ENCODE assay signal across 15 cellular contexts in genomic region chr2:46887028-46887885, GRCh38. TPM values are rescaled to one million over a fixed set of nuclear protein-coding genes. Genes with fewer than 3 reads are reported as not detected.
A peak's percentile ranks its signal among the peaks of the same experiment; 100 is the strongest.
DNase-seq lines count a peak whose midpoint lies in the region; ATAC-seq and TF ChIP-seq lines count a peak whose summit lies in the region.
"Had no signal": no experiment of that assay in that cellular context is flagged by ENCODE, and none has a peak within 500 bp of the region (broad histone marks: within the 10 kb centered on the region; RNA-seq: fewer than 3 reads in every experiment).

No MANE protein-coding gene starts in this region.

- TF ChIP-seq CTCF in SK-N-SH (IDR thresholded peaks at IDR 0.05), result no peak
- TF ChIP-seq CTCF in sigmoid colon (IDR thresholded peaks at IDR 0.05), result no peak

- intact Hi-C loops in sigmoid colon (cut with DNase I), result loop anchor here (5.0 kb wide), 1 partner anchor 230 kb away; no protein-coding TSS in a partner anchor

- in situ Hi-C loops in GM23248 (cut with MboI), result loop anchor here (5.0 kb wide), 1 partner anchor 250 kb away; no protein-coding TSS in a partner anchor

- H4K20me1 ChIP-seq in GM23248 (ENCODE audit: insufficient read depth) (no peaks in the 10 kb centered on the region), SK-N-SH (ENCODE audit: insufficient read depth) (no peaks in the 10 kb centered on the region)

- peak; percentile 70 for DNase-seq in GM23248
- DNase-seq in SK-N-SH, result no peak
- DNase-seq in fibroblast of peridontal ligament (ENCODE audit: extremely low read depth), result peak; percentile 61
- DNase-seq in sigmoid colon, result peak; percentile 35
- DNase-seq in activated CD4-positive, alpha-beta T cell treated with anti-CD3 and anti-CD28 coated beads for 1 hour, result no peak
- no peak for DNase-seq in activated effector memory CD4-positive, alpha-beta T cell treated with anti-CD3 and anti-CD28 coated beads, Interleukin-2, amount 50 U/mL, for 16 hours
- DNase-seq: activated gamma-delta T cell; CD4-positive, CD25-positive, alpha-beta regulatory T cell; DMS79; effector CD4-positive, alpha-beta T cell; lower lobe of right lung; NCI-H226; stimulated activated CD4-positive, alpha-beta T cell treated with anti-CD3 and anti-CD28 coated beads, Interleukin-2, amount 100 ng/mL, for 24 hours had no signal

- TF ChIP-seq POLR2A in sigmoid colon (IDR thresholded peaks at IDR 0.05), result no peak

- H3K36me3 ChIP-seq in GM23248 (ENCODE audit: low read depth) (no peaks in the 10 kb centered on the region), SK-N-SH (replicated peaks in 1 of 2; ENCODE audit: control insufficient read depth in 1 of 2, insufficient read depth in 2 of 2, low read length in 1 of 2) (no peaks in the 10 kb centered on the region), sigmoid colon (no peaks in the 10 kb centered on the region)
- H3K36me3 ChIP-seq: lower lobe of right lung, thoracic aorta had no signal

- H3K9ac ChIP-seq in GM23248 (peak overlapping the region; percentile 57), SK-N-SH (peak overlapping the region; percentile 22; the same call in 1 of the 2 replicates)

- no peaks in the 10 kb centered on the region for H3K9me3 ChIP-seq in GM23248 (ENCODE audit: low read depth)
- no peaks in the 10 kb centered on the region for H3K9me3 ChIP-seq in SK-N-SH
- H3K9me3 ChIP-seq in sigmoid colon, result no peaks in the 10 kb centered on the region
- H3K9me3 ChIP-seq: lower lobe of right lung, thoracic aorta had no signal

- H3K4me1 ChIP-seq in GM23248 (ENCODE audit: insufficient read depth) (peaks cover 67% of the 10 kb centered on the region), SK-N-SH (ENCODE audit: control insufficient read depth in 1 of 2, insufficient read depth in 2 of 2, low read depth in 1 of 2, low read length in 1 of 2) (peaks cover 0 to 35% of the 10 kb centered on the region in 2 experiments; a peak in 2 of 4 replicates), sigmoid colon (peaks cover 0 to 13% (median 8%) of the 10 kb centered on the region in 4 donors)

- H3K4me3 ChIP-seq in GM23248 (no peak overlapping the region), SK-N-SH (ENCODE audit: low read depth in 2 of 2, low read length in 1 of 2) (no peak overlapping the region), sigmoid colon (no peak overlapping the region)
- H3K4me3 ChIP-seq: lower lobe of right lung, thoracic aorta had no signal

- POLR2A ChIA-PET in SK-N-SH (lab: Yijun Ruan, JAX), result no interaction called here

- H3K9me2 ChIP-seq in GM23248 (ENCODE audit: insufficient read depth), result no peaks in the 10 kb centered on the region
- H3K9me2 ChIP-seq in SK-N-SH, result no peaks in the 10 kb centered on the region

- peak overlapping the region; percentile 85 for H3K27ac ChIP-seq in GM23248
- H3K27ac ChIP-seq in SK-N-SH (ENCODE audit: low read depth in 2 of 2, low read length in 1 of 2), result peak overlapping the region in 1 of 2 experiments; percentile 85; a peak in 2 of 4 replicates
- no peak overlapping the region for H3K27ac ChIP-seq in sigmoid colon
- H3K27ac ChIP-seq: lower lobe of right lung, thoracic aorta had no signal

- H3K27me3 ChIP-seq in GM23248 (replicated peaks; ENCODE audit: insufficient read depth), result no peaks in the 10 kb centered on the region
- H3K27me3 ChIP-seq in SK-N-SH (ENCODE audit: insufficient read depth), result no peaks in the 10 kb centered on the region
- no peaks in the 10 kb centered on the region for H3K27me3 ChIP-seq in sigmoid colon

- H3K79me2 ChIP-seq in GM23248 (ENCODE audit: insufficient read depth) (peaks cover 24% of the 10 kb centered on the region; the same call in 1 of the 2 replicates), SK-N-SH (ENCODE audit: insufficient read depth) (no peaks in the 10 kb centered on the region)

- H2AFZ ChIP-seq in GM23248 (no peak overlapping the region), SK-N-SH (ENCODE audit: low read depth) (no peak overlapping the region)

- CTCF ChIA-PET in SK-N-SH (lab: Yijun Ruan, JAX), result interaction anchor here (0.9 to 7.1 kb wide), 21 partner anchors 9 to 436 kb away, joined by 3 to 99 read pairs (median 4); no protein-coding TSS in a partner anchor

- H3F3A ChIP-seq in GM23248 (ENCODE audit: insufficient read depth) (peaks cover 65% of the 10 kb centered on the region), SK-N-SH (replicated peaks; ENCODE audit: insufficient read depth) (peaks cover 18% of the 10 kb centered on the region)

- H3K4me2 ChIP-seq in GM23248 (ENCODE audit: unreplicated experiment), result no peak overlapping the region
- 0 out of 2 replicates have a peak overlapping the region, but pooled peaks have one; percentile 6 for H3K4me2 ChIP-seq in SK-N-SH

- TF ChIP-seq RAD21 in SK-N-SH (IDR thresholded peaks at IDR 0.05; ENCODE audit: low read length), result no peak

- no peak for ATAC-seq in GM19455 (IDR thresholded peaks at IDR 0.05; ENCODE audit: unreplicated experiment)
- ATAC-seq: lower lobe of right lung had no signal

- WGBS in GM23248 (ENCODE audit: low coverage in 1 of 2, low lambda C conversion rate in 2 of 2, missing lambda C conversion rate in 2 of 2), 2 experiments, result 53 to 56% methylated on average over 2 of the region's 2 CpGs
- WGBS in SK-N-SH (ENCODE audit: low lambda C conversion rate), result 86% methylated on average over 2 of the region's 2 CpGs
- WGBS in sigmoid colon, 2 donors, result 90 to 98% methylated on average over 2 of the region's 2 CpGs

- TF ChIP-seq EP300 in SK-N-SH (IDR thresholded peaks at IDR 0.05; ENCODE audit: borderline replicate concordance in 1 of 2, low read depth in 1 of 2, low read length in 1 of 2) (no peak; a peak in 1 of 4 replicates), sigmoid colon (IDR thresholded peaks at IDR 0.05) (no peak)

TF ChIP-seq in SK-N-SH, 30 proteins besides CTCF, POLR2A, EP300 and RAD21:
- TF ChIP-seq EZH2phosphoT487 (IDR thresholded peaks at IDR 0.05; ENCODE audit: borderline replicate concordance, low read depth) (no peak), REST (IDR thresholded peaks at IDR 0.05; ENCODE audit: low read depth, low read length) (peak; percentile 86), TCF12 (IDR thresholded peaks at IDR 0.05) (peak; percentile 58; the same call in 1 of the 2 replicates), FOSL2 (IDR thresholded peaks at IDR 0.05; ENCODE audit: borderline replicate concordance, low read depth) (peak; percentile 59; the same call in 1 of the 2 replicates), TAF1 (IDR thresholded peaks at IDR 0.05; ENCODE audit: borderline replicate concordance, low read depth, low read length) (no peak), FOXM1 (IDR thresholded peaks at IDR 0.05; ENCODE audit: low read depth) (no peak), PBX3 (IDR thresholded peaks at IDR 0.05) (peak; percentile 16; the same call in 1 of the 2 replicates)

RNA-seq across cellular contexts. Expression of gene MCFD2, which starts 28.3 kb away (rescaled TPM):
- 310 and 329 TPM in 2 replicates for total RNA-seq in GM23248 (2014; rRNA removed; shearing (Covaris generic))
- polyA plus RNA-seq in GM23248 (2016; fragmentation: Nextera tagmentation; extraction: Ambion mirVana), result 298 and 303 TPM in 2 replicates
- 88.2 and 123 TPM in 2 replicates for polyA plus RNA-seq in SK-N-SH (2012; rRNA removed)
- 123 and 126 TPM in 2 replicates for polyA plus RNA-seq in SK-N-SH (2012; cell fraction: cytosol; rRNA removed)
- 41.1 and 69.7 TPM in 2 replicates for polyA plus RNA-seq in SK-N-SH (2012; cell fraction: nucleus; rRNA removed)
- 10 to 100 TPM; 50.1 to 75.7 (median 68.6) TPM for total RNA-seq in sigmoid colon
- polyA plus RNA-seq in sigmoid colon, result 10 to 100 TPM; 13.4 to 31.6 (median 15.6) TPM

RNA-seq across cellular contexts. Expression of gene TTC7A, which starts 53.8 kb away (rescaled TPM):
- 51.2 and 61.1 TPM in 2 replicates for total RNA-seq in GM23248 (2014; rRNA removed; shearing (Covaris generic))
- polyA plus RNA-seq in GM23248 (2016; fragmentation: Nextera tagmentation; extraction: Ambion mirVana), result 16.1 and 17.7 TPM in 2 replicates
- 9.3 and 12.8 TPM in 2 replicates for polyA plus RNA-seq in SK-N-SH (2012; rRNA removed)
- polyA plus RNA-seq in SK-N-SH (2012; cell fraction: cytosol; rRNA removed), result 5.3 and 7.9 TPM in 2 replicates
- polyA plus RNA-seq in SK-N-SH (2012; cell fraction: nucleus; rRNA removed), result 45.7 and 49.6 TPM in 2 replicates
- 10 to 100 TPM; 11.7 to 21.9 (median 14.8) TPM for total RNA-seq in sigmoid colon
- polyA plus RNA-seq in sigmoid colon, result 10 to 100 TPM; 18.6 to 29.4 (median 20.1) TPM

Comparison
In these comparisons a context has a peak if more than half of its experiments do, and no peak if none do; other contexts are left out.
1. DNase-seq: peak in GM23248 (single experiment), fibroblast of peridontal ligament (single experiment) and sigmoid colon (single experiment); none in SK-N-SH (single experiment), activated CD4-positive, alpha-beta T cell treated with anti-CD3 and anti-CD28 coated beads for 1 hour (single experiment) and activated effector memory CD4-positive, alpha-beta T cell treated with anti-CD3 and anti-CD28 coated beads, Interleukin-2, amount 50 U/mL, for 16 hours (single experiment).